8 cellular contexts compared by ENCODE assay signal in genomic region chr12:63843613-63844390, GRCh38. TPM values are rescaled to one million over a fixed set of nuclear protein-coding genes. Genes with fewer than 3 reads are reported as not detected.
A peak's percentile ranks its signal among the peaks of the same experiment; 100 is the strongest.
DNase-seq lines count a peak whose midpoint lies in the region; ATAC-seq and TF ChIP-seq lines count a peak whose summit lies in the region.

No MANE protein-coding gene starts in this region.

- H2AFZ ChIP-seq in neural progenitor cell (replicated peaks), result peak overlapping the region; percentile 99

- peaks cover 4% of the 10 kb centered on the region for H3K79me2 ChIP-seq in neural progenitor cell (ENCODE audit: low read depth)

- H3K9me3 Mint-ChIP-seq in neural progenitor cell, result no peaks in the 10 kb centered on the region

- DNase-seq in EH (ENCODE audit: low read depth) (peak; percentile 96), GOT3 (lab: John Stamatoyannopoulos, UW) (peak; percentile 85), RWPE2 (ENCODE audit: low spot score) (peak; percentile 87), activated gamma-delta T cell treated with Interleukin-2 at 50 U/mL for 16 hours (peak; percentile 76), foreskin melanocyte (peak; percentile 84), neural progenitor cell (ENCODE audit: low spot score) (peak; percentile 95), stomach (peak; percentile 88)

- H4K20me1 ChIP-seq in neural progenitor cell (ENCODE audit: low read depth), result no peaks in the 10 kb centered on the region

- peaks cover 26% of the 10 kb centered on the region for H3K4me1 Mint-ChIP-seq in neural progenitor cell

- TF ChIP-seq POLR2A in stomach (IDR thresholded peaks at IDR 0.05), result no peak

- TF ChIP-seq CTCF in LNCAP (IDR thresholded peaks at IDR 0.05), result peak; percentile 96
- peak; percentile 98 for TF ChIP-seq CTCF in RWPE2 (IDR thresholded peaks at IDR 0.05; ENCODE audit: poor library complexity, severe bottlenecking)
- peak; percentile 76 for TF ChIP-seq CTCF in neural progenitor cell (IDR thresholded peaks at IDR 0.05)
- peak in 5 of 7 experiments; percentile 75 to 95 (median 89) for TF ChIP-seq CTCF in stomach (IDR thresholded peaks at IDR 0.05)

- H3K4me1 ChIP-seq in RWPE2 (ENCODE audit: insufficient read depth, poor library complexity, severe bottlenecking) (peaks cover 17% of the 10 kb centered on the region), neural progenitor cell (peaks cover 8% of the 10 kb centered on the region), stomach (peaks cover 8 to 41% (median 17%) of the 10 kb centered on the region in 4 donors)

- H3K4me3 ChIP-seq in RWPE2 (ENCODE audit: severe bottlenecking) (peak overlapping the region; percentile 73), neural progenitor cell (peak overlapping the region; percentile 91), stomach (peak overlapping the region; percentile 71 to 89 (median 78))

- peak overlapping the region; percentile 84 for H3K4me3 Mint-ChIP-seq in neural progenitor cell

- no peak overlapping the region for H3K27ac Mint-ChIP-seq in neural progenitor cell

- ATAC-seq in RWPE2 (ENCODE audit: low read depth), result peak; percentile 74

- intact Hi-C loops in stomach (cut with DNase I; ENCODE audit: low total_unique reads), result loop anchor here (5.0 kb wide), 2 partner anchors 338 to 413 kb away; no protein-coding TSS in a partner anchor

- H3K36me3 ChIP-seq in RWPE2 (ENCODE audit: low read depth) (peaks cover 5% of the 10 kb centered on the region; the same call in 1 of the 2 replicates), neural progenitor cell (no peaks in the 10 kb centered on the region), stomach (no peaks in the 10 kb centered on the region)

- peaks cover 21% of the 10 kb centered on the region for H3F3A ChIP-seq in neural progenitor cell (ENCODE audit: low read depth)

- TF ChIP-seq EP300 in stomach (IDR thresholded peaks at IDR 0.05), result no peak

- peak overlapping the region; percentile 98 for H3K4me2 ChIP-seq in neural progenitor cell

- no peak overlapping the region for H3K9ac ChIP-seq in neural progenitor cell

- H3K27me3 ChIP-seq in RWPE2 (ENCODE audit: insufficient read depth, poor library complexity, severe bottlenecking) (no peaks in the 10 kb centered on the region), neural progenitor cell (peaks cover 12% of the 10 kb centered on the region), stomach (peaks cover 0 to 3% (median 0%) of the 10 kb centered on the region in 3 donors)

- 0 to 1% (median 0%) methylated on average over 16 to 96 of the region's 96 CpGs for WGBS in stomach, 5 donors

- H3K9me3 ChIP-seq in RWPE2 (ENCODE audit: severe bottlenecking) (no peaks in the 10 kb centered on the region), neural progenitor cell (ENCODE audit: low read depth) (no peaks in the 10 kb centered on the region), stomach (no peaks in the 10 kb centered on the region)

- peaks cover 5% of the 10 kb centered on the region for H3K27me3 Mint-ChIP-seq in neural progenitor cell (ENCODE audit: insufficient read depth, low read depth)

- no peaks in the 10 kb centered on the region for H3K36me3 Mint-ChIP-seq in neural progenitor cell

- H3K27ac ChIP-seq in RWPE2 (ENCODE audit: poor library complexity, severe bottlenecking) (peak overlapping the region; percentile 84), neural progenitor cell (no peak overlapping the region), stomach (peak overlapping the region; percentile 91 to 97 (median 93))

RNA-seq across cellular contexts. Expression of gene SRGAP1, which starts 0.7 kb away (rescaled TPM):
- total RNA-seq in neural progenitor cell (ENCODE audit: low replicate concordance) (1.5 and 3.0 TPM in 2 replicates), stomach (10 to 100 TPM in 4 of 5 donors, 1 to 10 TPM in 1; 5.7 to 37.9 (median 17.9) TPM)
- 1 to 10 TPM in 1 of 3 donors, under 1 TPM in 2; 0.70 to 1.1 (median 0.92) TPM for polyA plus RNA-seq in stomach
